Comparison of ENCODE assay signal across 20 cellular contexts in the genomic region with DNA sequence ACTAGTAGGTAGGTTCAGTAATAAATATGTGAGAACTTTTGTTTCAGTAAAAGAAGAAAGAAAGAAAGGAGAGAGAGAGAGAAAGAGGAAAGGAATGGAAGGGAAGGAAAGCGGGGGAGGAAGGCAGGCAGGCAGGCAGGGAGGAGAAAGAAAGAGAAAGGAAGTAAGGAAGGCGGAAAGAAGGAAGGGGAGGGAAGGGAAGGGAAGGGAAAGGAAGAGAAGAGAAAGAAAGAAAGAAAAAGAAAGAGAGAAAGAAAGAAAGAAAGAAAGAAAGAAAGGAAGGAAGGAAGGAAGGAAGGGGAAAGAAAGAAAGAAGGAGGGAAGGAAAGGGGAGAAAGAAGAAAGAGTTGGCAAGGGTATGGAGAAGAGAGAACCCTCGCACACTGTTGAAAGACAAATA.
A peak's percentile ranks its signal among the peaks of the same experiment; 100 is the strongest.
DNase-seq lines count a peak whose midpoint lies in the region; ATAC-seq and TF ChIP-seq lines count a peak whose summit lies in the region.
"Had no signal": no experiment of that assay in that cellular context is flagged by ENCODE, and none has a peak within 500 bp of the region (broad histone marks: within the 10 kb centered on the region; RNA-seq: fewer than 3 reads in every experiment).

No MANE protein-coding gene starts in this region.

- H2BK15ac ChIP-seq in neuronal stem cell (ENCODE audit: low read length) = no peak overlapping the region

- H3K36me3 ChIP-seq in HUES64 (ENCODE audit: insufficient read depth, low read length) = no peaks in the 10 kb centered on the region
- H3K36me3 ChIP-seq in neuronal stem cell (replicated peaks in 1 of 2; ENCODE audit: control insufficient read depth in 2 of 2, insufficient read depth in 2 of 2, low read length in 2 of 2) = no peaks in the 10 kb centered on the region
- H3K36me3 ChIP-seq: MG63 had no signal

- no peak overlapping the region for H3K18ac ChIP-seq in neuronal stem cell (ENCODE audit: low read length)

- H3K79me1 ChIP-seq in neuronal stem cell (ENCODE audit: low read depth, low read length) = no peaks in the 10 kb centered on the region

- H3K4me2 ChIP-seq in neuronal stem cell (ENCODE audit: insufficient read depth, low read length, poor library complexity, severe bottlenecking) = no peak overlapping the region
- H3K4me2 ChIP-seq: PC-9 had no signal

- no peak overlapping the region for H2BK120ac ChIP-seq in neuronal stem cell (ENCODE audit: low read depth, low read length)

- peaks cover 19% of the 10 kb centered on the region for H3K36me3 Mint-ChIP-seq in activated naive CD8-positive, alpha-beta T cell
- peaks cover 42% of the 10 kb centered on the region for H3K36me3 Mint-ChIP-seq in activated naive CD8-positive, alpha-beta T cell treated with anti-CD3 and anti-CD28 coated beads, Interleukin-2, amount 50 U/mL, for 24 hours (ENCODE audit: low read depth)
- H3K36me3 Mint-ChIP-seq in glutamatergic neuron (ENCODE audit: unreplicated experiment) = no peaks in the 10 kb centered on the region

- CTCF ChIA-PET in GM10248 (lab: Yijun Ruan, JAX) = no interaction called here

- H3K9ac ChIP-seq in HUES64 (ENCODE audit: low read depth, low read length) (no peak overlapping the region), neuronal stem cell (ENCODE audit: low read depth, low read length, poor library complexity) (no peak overlapping the region)

- no peak overlapping the region for H2AK5ac ChIP-seq in neuronal stem cell (ENCODE audit: low read depth, low read length)

- H3K4me1 ChIP-seq in HUES64 (ENCODE audit: insufficient read depth, low read length) = peaks cover 9% of the 10 kb centered on the region; the same call in 1 of the 2 replicates
- H3K4me1 ChIP-seq in neuronal stem cell (ENCODE audit: control insufficient read depth in 2 of 2, insufficient read depth in 1 of 2, low read depth in 1 of 2, low read length in 2 of 2) = peaks cover 2 to 8% of the 10 kb centered on the region in 2 donors

- H3K23ac ChIP-seq in neuronal stem cell (ENCODE audit: low read depth, low read length, poor library complexity) = no peak overlapping the region

- no peaks in the 10 kb centered on the region for H3K27me3 Mint-ChIP-seq in activated naive CD8-positive, alpha-beta T cell
- no peaks in the 10 kb centered on the region for H3K27me3 Mint-ChIP-seq in activated naive CD8-positive, alpha-beta T cell treated with anti-CD3 and anti-CD28 coated beads, Interleukin-2, amount 50 U/mL, for 24 hours
- H3K27me3 Mint-ChIP-seq in glutamatergic neuron (ENCODE audit: unreplicated experiment) = no peaks in the 10 kb centered on the region
- H3K27me3 Mint-ChIP-seq: B cell had no signal

- no peak for DNase-seq in activated naive CD8-positive, alpha-beta T cell treated with anti-CD3 and anti-CD28 coated beads, Interleukin-2, amount 50 U/mL, for 24 hours
- DNase-seq in glutamatergic neuron (no peak), neuronal stem cell (ENCODE audit: low spot score) (no peak), GM10248 (ENCODE audit: extremely low spot score) (no peak), NOMO-1 treated with dmso at 0.1 percent for 144 hours (lab: John Stamatoyannopoulos, UW; ENCODE audit: unreplicated experiment) (no peak)
- DNase-seq: COR-L47, HCEC 1CT, Karpas-422, MG63, NCI-H1048, NCI-H1436, NCI-H1930, NCI-H345, NCI-H524 treated with DMSO at 0.1 percent for 48 hours, PC-9 had no signal

- no peak for ATAC-seq in activated naive CD8-positive, alpha-beta T cell treated with anti-CD3 and anti-CD28 coated beads, Interleukin-2, amount 50 U/mL, for 24 hours
- ATAC-seq in HG03565 (IDR thresholded peaks at IDR 0.05; ENCODE audit: unreplicated experiment) = no peak

- H3K9me3 ChIP-seq in HUES64 (ENCODE audit: insufficient read depth, low read depth, low read length) (no peaks in the 10 kb centered on the region), neuronal stem cell (replicated peaks in 1 of 2; ENCODE audit: control insufficient read depth in 2 of 2, insufficient read depth in 1 of 2, low read depth in 1 of 2, low read length in 2 of 2) (no peaks in the 10 kb centered on the region)
- H3K9me3 ChIP-seq: MG63 had no signal

- no peak overlapping the region for H4K8ac ChIP-seq in neuronal stem cell (ENCODE audit: low read depth, low read length)

- 96% methylated on average over 2 of the region's 3 CpGs for WGBS in HUES64
- no CpG with 5 or more reads among the region's 3 CpGs for WGBS in neuronal stem cell (ENCODE audit: extremely low coverage in 2 of 2, insufficient read length in 2 of 2, insufficient replicate concordance in 1 of 2), 2 donors

- peak overlapping the region; percentile 73 for H2AFZ ChIP-seq in neuronal stem cell (ENCODE audit: low read length)
- H2AFZ ChIP-seq: PC-9 had no signal

- H4K91ac ChIP-seq in neuronal stem cell (ENCODE audit: low read depth, low read length, poor library complexity) = no peak overlapping the region

- TF ChIP-seq CTCF in glutamatergic neuron (IDR thresholded peaks at IDR 0.05; ENCODE audit: partially characterized antibody, unreplicated experiment) (no peak), GM10248 (IDR thresholded peaks at IDR 0.05; ENCODE audit: control extremely low read depth, extremely low read depth, low read depth, missing control alignments) (no peak)

- H3K27ac Mint-ChIP-seq in activated naive CD8-positive, alpha-beta T cell = peak overlapping the region; percentile 35
- H3K27ac Mint-ChIP-seq in activated naive CD8-positive, alpha-beta T cell treated with anti-CD3 and anti-CD28 coated beads, Interleukin-2, amount 50 U/mL, for 24 hours = no peak overlapping the region
- H3K27ac Mint-ChIP-seq in glutamatergic neuron (ENCODE audit: unreplicated experiment) = peak overlapping the region; percentile 45
- H3K27ac Mint-ChIP-seq: B cell had no signal

- POLR2A ChIA-PET in GM10248 (lab: Yijun Ruan, JAX) = no interaction called here

- no peak overlapping the region for H3K4ac ChIP-seq in neuronal stem cell (ENCODE audit: low read length)

- H2BK12ac ChIP-seq in neuronal stem cell (ENCODE audit: low read length) = no peak overlapping the region

- H3K27me3 ChIP-seq in HUES64 (ENCODE audit: insufficient read depth, low read length) = no peaks in the 10 kb centered on the region
- H3K27me3 ChIP-seq in neuronal stem cell (ENCODE audit: control insufficient read depth in 3 of 3, insufficient read depth in 3 of 3, low read depth in 1 of 3, low read length in 3 of 3) = no peaks in the 10 kb centered on the region
- H3K27me3 ChIP-seq: MG63 had no signal

- H2BK5ac ChIP-seq in neuronal stem cell (ENCODE audit: low read length) = no peak overlapping the region

- peaks cover 4% of the 10 kb centered on the region for H3K9me3 Mint-ChIP-seq in activated naive CD8-positive, alpha-beta T cell (ENCODE audit: low read depth)
- peaks cover 14% of the 10 kb centered on the region for H3K9me3 Mint-ChIP-seq in activated naive CD8-positive, alpha-beta T cell treated with anti-CD3 and anti-CD28 coated beads, Interleukin-2, amount 50 U/mL, for 24 hours
- no peaks in the 10 kb centered on the region for H3K9me3 Mint-ChIP-seq in glutamatergic neuron (ENCODE audit: unreplicated experiment)

- peak overlapping the region; percentile 85; the same call in 1 of the 2 replicates for H3K27ac ChIP-seq in HUES64 (ENCODE audit: low read depth, low read length)
- no peak overlapping the region for H3K27ac ChIP-seq in neuronal stem cell (replicated peaks; ENCODE audit: low read length)
- H3K27ac ChIP-seq: PC-9, RWPE1 had no signal

- H3K4me1 Mint-ChIP-seq in activated naive CD8-positive, alpha-beta T cell (ENCODE audit: low read depth) = peaks cover 33% of the 10 kb centered on the region
- peaks cover 51% of the 10 kb centered on the region for H3K4me1 Mint-ChIP-seq in activated naive CD8-positive, alpha-beta T cell treated with anti-CD3 and anti-CD28 coated beads, Interleukin-2, amount 50 U/mL, for 24 hours
- H3K4me1 Mint-ChIP-seq in glutamatergic neuron (ENCODE audit: low read depth, unreplicated experiment) = peaks cover 17% of the 10 kb centered on the region

- no peak overlapping the region for H3K14ac ChIP-seq in neuronal stem cell (ENCODE audit: low read length)

- H3K4me3 ChIP-seq in HUES64 (ENCODE audit: low read length) (no peak overlapping the region), neuronal stem cell (ENCODE audit: low read length in 2 of 2) (no peak overlapping the region)
- H3K4me3 ChIP-seq: MG63, PC-9 had no signal

- H3K4me3 Mint-ChIP-seq in activated naive CD8-positive, alpha-beta T cell = no peak overlapping the region
- no peak overlapping the region for H3K4me3 Mint-ChIP-seq in activated naive CD8-positive, alpha-beta T cell treated with anti-CD3 and anti-CD28 coated beads, Interleukin-2, amount 50 U/mL, for 24 hours
- H3K4me3 Mint-ChIP-seq in glutamatergic neuron (ENCODE audit: unreplicated experiment) = no peak overlapping the region
- H3K4me3 Mint-ChIP-seq: B cell had no signal
